21 cellular contexts compared by ENCODE assay signal in the genomic region with DNA sequence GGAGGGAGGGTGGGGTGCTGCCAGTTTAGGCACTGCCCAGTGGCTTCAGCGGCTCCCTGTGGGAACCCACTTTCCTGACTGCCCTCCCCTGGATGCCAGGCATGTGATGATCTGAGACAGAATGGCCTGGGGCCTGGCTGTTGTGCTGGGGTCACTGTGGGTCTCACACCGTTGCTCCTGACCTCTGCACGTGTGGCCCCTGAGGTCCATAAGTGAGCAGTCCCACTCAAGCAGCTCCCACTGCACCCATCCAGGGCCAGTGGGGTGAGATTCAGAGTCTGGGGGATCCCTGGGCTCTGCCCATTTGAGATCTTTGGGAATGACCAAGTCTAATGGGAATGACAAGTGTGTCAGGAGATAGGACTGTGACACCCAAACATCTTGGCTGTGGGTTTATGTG. TPM values are rescaled to one million over a fixed set of nuclear protein-coding genes. Genes with fewer than 3 reads are reported as not detected.
"Had no signal": no experiment of that assay in that cellular context is flagged by ENCODE, and none has a peak within 500 bp of the region (broad histone marks: within the 10 kb centered on the region; RNA-seq: fewer than 3 reads in every experiment).

No MANE protein-coding gene starts in this region.

- H3K27ac ChIP-seq: adrenal gland, Peyer's patch, RWPE1 had no signal

- H3K4me3 ChIP-seq: adrenal gland, Peyer's patch had no signal

- H3K27me3 ChIP-seq: adrenal gland, Peyer's patch had no signal

- H3K9me3 ChIP-seq: adrenal gland, Peyer's patch had no signal

- H3K4me1 ChIP-seq: adrenal gland, Peyer's patch had no signal

- DNase-seq: activated CD4-positive, alpha-beta T cell treated with anti-CD3 and anti-CD28 coated beads for 4 hours; activated CD8-positive, alpha-beta memory T cell treated with anti-CD3 and anti-CD28 coated beads, Interleukin-2, amount 50 U/mL, for 48 hours; activated CD8-positive, alpha-beta T cell treated with anti-CD3 and anti-CD28 coated beads, Interleukin-2, amount 10 ng/mL, durations not matched to agents 7 days and 5 days; activated naive CD4-positive, alpha-beta T cell treated with anti-CD3 and anti-CD28 coated beads, Interleukin-2, amount 50 U/mL, for 16 hours; activated naive CD8-positive, alpha-beta T cell treated with anti-CD3 and anti-CD28 coated beads, Interleukin-2, amount 10 ng/mL, durations not matched to agents 7 days and 5 days; activated T-cell treated with anti-CD3 and anti-CD28 coated beads, Interleukin-2, amount 50 U/mL, for 1 hour; adrenal gland; anterior cingulate cortex; Karpas-422; MM.1S; NCI-H1105 treated with DMSO at 0.1 percent for 48 hours; NCI-H1436 treated with DMSO at 0.1 percent for 48 hours; NCI-H187; NCI-H2081; NCI-H510A treated with DMSO at 0.1 percent for 48 hours; NCI-H69; SHP77 treated with DMSO at 0.1 percent for 48 hours had no signal

- H3K36me3 ChIP-seq: adrenal gland, Peyer's patch had no signal

- ATAC-seq: activated CD4-positive, CD25-positive, alpha-beta regulatory T cell treated with anti-CD3 and anti-CD28 coated beads, Interleukin-2, amount 50 U/mL, for 24 hours; activated CD8-positive, alpha-beta T cell treated with anti-CD3 and anti-CD28 coated beads, Interleukin-2, amount 10 ng/mL, durations not matched to agents 7 days and 5 days had no signal

RNA-seq across cellular contexts. Expression of a gene that starts 18.0 kb away (rescaled TPM):
- total RNA-seq: activated CD8-positive, alpha-beta T cell treated with anti-CD3 and anti-CD28 coated beads, Interleukin-2, amount 10 ng/mL, durations not matched to agents 7 days and 5 days; SK-MEL-5 had no signal
